ENCODE assay signal across 11 cellular contexts in genomic region chr7:10708447-10708846, GRCh38.
DNase-seq lines count a peak whose midpoint lies in the region; ATAC-seq and TF ChIP-seq lines count a peak whose summit lies in the region.
"Had no signal": no experiment of that assay in that cellular context is flagged by ENCODE, and none has a peak within 500 bp of the region (broad histone marks: within the 10 kb centered on the region; RNA-seq: fewer than 3 reads in every experiment).

No MANE protein-coding gene starts in this region.

- in situ Hi-C loops in GM13977 (cut with MboI; ENCODE audit: low pct_unique_long_range_greater_than_20kb, low sequenced_read_pairs, unreplicated experiment) = no loop called here

- H3K4me1 ChIP-seq in NT2/D1 (ENCODE audit: insufficient read depth, insufficient read length) = no peaks in the 10 kb centered on the region

- peak; percentile 63 for TF ChIP-seq CTCF in LNCaP clone FGC (IDR thresholded peaks at IDR 0.05; ENCODE audit: control insufficient read depth, extremely low read depth, insufficient read depth)
- TF ChIP-seq CTCF in GM13977 (IDR thresholded peaks at IDR 0.05; ENCODE audit: extremely low read depth, insufficient read depth, missing control alignments) = no peak

- H3K9ac ChIP-seq in NT2/D1 (ENCODE audit: insufficient read length, low read depth) = no peak overlapping the region

- H3K27me3 ChIP-seq in NT2/D1 (ENCODE audit: insufficient read depth, insufficient read length) = no peaks in the 10 kb centered on the region

- H3K36me3 ChIP-seq in NT2/D1 (ENCODE audit: insufficient read depth, insufficient read length, low read length) = no peaks in the 10 kb centered on the region

- peak; percentile 82 for DNase-seq in DMS153 treated with DMSO at 0.1 percent for 48 hours (lab: John Stamatoyannopoulos, UW; ENCODE audit: unreplicated experiment)
- DNase-seq in LNCaP clone FGC (ENCODE audit: low read depth) = peak; percentile 28
- peak; percentile 70 for DNase-seq in NT2/D1 (ENCODE audit: low read depth, low spot score)
- peak; percentile 19 for DNase-seq in iPS DF 4.7 (ENCODE audit: extremely low read depth, low spot score)
- no peak for DNase-seq in activated naive CD4-positive, alpha-beta T cell (lab: John Stamatoyannopoulos, UW)
- no peak for DNase-seq in GM13977 (ENCODE audit: low spot score)
- DNase-seq: foreskin fibroblast, right cardiac atrium had no signal

- H3K9me3 ChIP-seq in NT2/D1 (ENCODE audit: insufficient read depth, low read length) = no peaks in the 10 kb centered on the region

- ATAC-seq in GM18511 (IDR thresholded peaks at IDR 0.05; ENCODE audit: unreplicated experiment) (no peak), GM21447 (IDR thresholded peaks at IDR 0.05; ENCODE audit: unreplicated experiment) (no peak)
- ATAC-seq: right cardiac atrium had no signal

- H3K4me3 ChIP-seq in LNCaP clone FGC (ENCODE audit: low read depth, low read length) = no peak overlapping the region
- no peak overlapping the region for H3K4me3 ChIP-seq in NT2/D1 (ENCODE audit: insufficient read length, low read depth)
- H3K4me3 ChIP-seq: SK-N-MC had no signal

Comparison
In these comparisons a context has a peak if more than half of its experiments do, and no peak if none do; other contexts are left out.
1. DNase-seq: peak in DMS153 treated with DMSO at 0.1 percent for 48 hours (single experiment), LNCaP clone FGC (single experiment), NT2/D1 (single experiment) and iPS DF 4.7 (single experiment); none in activated naive CD4-positive, alpha-beta T cell (0 of 4) and GM13977 (single experiment).